In genomic region chr5:124755565-124755964, GRCh38 we compare ENCODE assay signal across 12 cellular contexts. TPM values are rescaled to one million over a fixed set of nuclear protein-coding genes. Genes with fewer than 3 reads are reported as not detected.
DNase-seq lines count a peak whose midpoint lies in the region; ATAC-seq and TF ChIP-seq lines count a peak whose summit lies in the region.
"Had no signal": no experiment of that assay in that cellular context is flagged by ENCODE, and none has a peak within 500 bp of the region (broad histone marks: within the 10 kb centered on the region; RNA-seq: fewer than 3 reads in every experiment).

No MANE protein-coding gene starts in this region.

- H3K4me1 ChIP-seq in Karpas-422 (ENCODE audit: low read length) (peaks cover 34% of the 10 kb centered on the region), uterus (no peaks in the 10 kb centered on the region)

- H3K27me3 ChIP-seq in Karpas-422 (ENCODE audit: low read length), result no peaks in the 10 kb centered on the region
- no peaks in the 10 kb centered on the region for H3K27me3 ChIP-seq in uterus
- H3K27me3 ChIP-seq: BLaER1 had no signal

- peak; percentile 74 for DNase-seq in AG08395 (ENCODE audit: low spot score)
- DNase-seq in Karpas-422, result peak; percentile 82
- DNase-seq in SW480 (ENCODE audit: low spot score), result peak; percentile 23
- peak; percentile 74 for DNase-seq in iPS-NIHi11 (ENCODE audit: low spot score)
- no peak for DNase-seq in HFFc6
- DNase-seq in GF-D8 (lab: John Stamatoyannopoulos, UW), result no peak
- no peak for DNase-seq in uterus
- DNase-seq: activated B cell treated with CpG ODN at 0.5 μM for 24 hours; activated naive CD4-positive, alpha-beta T cell treated with Interleukin-2 at 50 U/mL for 16 hours had no signal

- intact Hi-C loops in uterus (cut with DNase I; ENCODE audit: low total_unique reads), result no loop called here

- no peaks in the 10 kb centered on the region for H3K36me3 Mint-ChIP-seq in HFFc6 (ENCODE audit: low read depth)

- peak overlapping the region; percentile 23; the same call in 1 of the 2 replicates for H2AFZ ChIP-seq in Karpas-422 (ENCODE audit: low read length)

- no peak for ATAC-seq in HG03139 (IDR thresholded peaks at IDR 0.05; ENCODE audit: unreplicated experiment)

- no peaks in the 10 kb centered on the region for H3K79me2 ChIP-seq in Karpas-422 (ENCODE audit: low read length)

- H3K9me2 ChIP-seq in Karpas-422 (replicated peaks; ENCODE audit: insufficient read depth, low read length), result no peaks in the 10 kb centered on the region

- H3K9me3 ChIP-seq in Karpas-422 (ENCODE audit: low read length) (no peaks in the 10 kb centered on the region), uterus (no peaks in the 10 kb centered on the region)

- no peaks in the 10 kb centered on the region for H3K9me3 Mint-ChIP-seq in HFFc6
- H3K9me3 Mint-ChIP-seq: activated B cell treated with CpG ODN at 0.5 μM for 24 hours had no signal

- H3K4me1 Mint-ChIP-seq in HFFc6 (ENCODE audit: low read depth), result no peaks in the 10 kb centered on the region
- H3K4me1 Mint-ChIP-seq: activated B cell treated with CpG ODN at 0.5 μM for 24 hours had no signal

- H4K20me1 ChIP-seq in Karpas-422 (ENCODE audit: insufficient read depth, low read depth, low read length), result no peaks in the 10 kb centered on the region
- H4K20me1 ChIP-seq: BLaER1 had no signal

- H3K27me3 Mint-ChIP-seq in HFFc6 (ENCODE audit: insufficient read depth), result peaks cover 6% of the 10 kb centered on the region
- H3K27me3 Mint-ChIP-seq: activated B cell treated with CpG ODN at 0.5 μM for 24 hours, progenitor cell of endocrine pancreas had no signal

- no peak overlapping the region for H3K27ac Mint-ChIP-seq in HFFc6
- H3K27ac Mint-ChIP-seq: activated B cell treated with CpG ODN at 0.5 μM for 24 hours, progenitor cell of endocrine pancreas had no signal

- H3K27ac ChIP-seq in Karpas-422 (ENCODE audit: low read length), result peak overlapping the region; percentile 92
- no peak overlapping the region for H3K27ac ChIP-seq in uterus
- H3K27ac ChIP-seq: BLaER1 had no signal

- no peak for TF ChIP-seq POLR2A in uterus (IDR thresholded peaks at IDR 0.05)

- no peak overlapping the region for H3K4me3 Mint-ChIP-seq in HFFc6
- H3K4me3 Mint-ChIP-seq: activated B cell treated with CpG ODN at 0.5 μM for 24 hours had no signal

- H3K36me3 ChIP-seq in Karpas-422 (ENCODE audit: insufficient read depth, low read length) (no peaks in the 10 kb centered on the region), uterus (no peaks in the 10 kb centered on the region)
- H3K36me3 ChIP-seq: BLaER1 had no signal

- TF ChIP-seq CTCF in HFFc6 (IDR thresholded peaks at IDR 0.05) (no peak), uterus (IDR thresholded peaks at IDR 0.05) (no peak)

- peak overlapping the region; percentile 67 for H3K4me2 ChIP-seq in Karpas-422 (ENCODE audit: low read depth, low read length, poor library complexity, severe bottlenecking)
- H3K4me2 ChIP-seq: BLaER1 had no signal

- peak overlapping the region; percentile 48 for H3K9ac ChIP-seq in Karpas-422 (ENCODE audit: low read length)
- H3K9ac ChIP-seq: BLaER1 had no signal

- H3K4me3 ChIP-seq in Karpas-422 (ENCODE audit: low read length), result peak overlapping the region; percentile 29
- H3K4me3 ChIP-seq in uterus, result no peak overlapping the region
- H3K4me3 ChIP-seq: BLaER1 had no signal

RNA-seq across cellular contexts. Expression of gene ZNF608, which starts 9.1 kb away (rescaled TPM):
- total RNA-seq in Karpas-422 (2014; rRNA removed; shearing (Covaris generic); ENCODE audit: low replicate concordance), result 12.1 and 12.8 TPM in 2 replicates
- total RNA-seq in HFFc6 (2021; fragmentation: NEBNext Ultra II Directional; extraction: Animal tissue kit (Norgen Biotek cat#: 25700)), result under 1 TPM; 0.28 to 0.85 (median 0.33) TPM
- total RNA-seq in uterus, result 1,000 to 10,000 TPM in 1 of 4 donors, 10 to 100 TPM in 3; 11.1 to 1,086 (median 59.0) TPM

Comparison
In these comparisons a context has a peak if more than half of its experiments do, and no peak if none do; other contexts are left out.
1. DNase-seq: peak in AG08395 (single experiment), Karpas-422 (single experiment), SW480 (single experiment) and iPS-NIHi11 (single experiment); none in HFFc6 (single experiment), GF-D8 (single experiment) and uterus (0 of 2).